8 cellular contexts compared by ENCODE assay signal in genomic region chr11:93196816-93197382, GRCh38. TPM values are rescaled to one million over a fixed set of nuclear protein-coding genes. Genes with fewer than 3 reads are reported as not detected.
A peak's percentile ranks its signal among the peaks of the same experiment; 100 is the strongest.
DNase-seq lines count a peak whose midpoint lies in the region; ATAC-seq and TF ChIP-seq lines count a peak whose summit lies in the region.

No MANE protein-coding gene starts in this region.

- no peak for ATAC-seq in activated T-cell treated with anti-CD3 and anti-CD28 coated beads, Interleukin-2, amount 50 U/mL, for 4 hours
- peak; percentile 1 for ATAC-seq in effector memory CD8-positive, alpha-beta T cell (replicated peaks)

- CTCF ChIA-PET in HEK293 (lab: Yijun Ruan, JAX), result interaction anchor here (0.6 to 0.7 kb wide), 4 partner anchors 10 to 674 kb away, joined by 3 to 5 read pairs (median 3); no protein-coding TSS in a partner anchor

- H3K27me3 Mint-ChIP-seq in activated T-cell treated with anti-CD3 and anti-CD28 coated beads, Interleukin-2, amount 50 U/mL, for 4 hours (ENCODE audit: low read depth), result peaks cover 2% of the 10 kb centered on the region
- peaks cover 0 to 12% of the 10 kb centered on the region in 2 donors for H3K27me3 Mint-ChIP-seq in effector memory CD8-positive, alpha-beta T cell
- H3K27me3 Mint-ChIP-seq in neural crest cell (ENCODE audit: low read depth), result no peaks in the 10 kb centered on the region

- peak overlapping the region; percentile 94 to 95 for H3K27ac Mint-ChIP-seq in effector memory CD8-positive, alpha-beta T cell
- H3K27ac Mint-ChIP-seq in neural crest cell (ENCODE audit: unreplicated experiment), result peak overlapping the region; percentile 100

- intact Hi-C loops in posterior cingulate gyrus (cut with DNase I), result no loop called here

- no peaks in the 10 kb centered on the region for H3K4me1 ChIP-seq in HEK293 (ENCODE audit: control insufficient read depth, insufficient read depth, low read length)

- POLR2A ChIA-PET in HEK293 (lab: Yijun Ruan, JAX), result no interaction called here

- peak overlapping the region; percentile 89 for H3K4me3 Mint-ChIP-seq in activated T-cell treated with anti-CD3 and anti-CD28 coated beads, Interleukin-2, amount 50 U/mL, for 4 hours
- peak overlapping the region; percentile 91 to 92 for H3K4me3 Mint-ChIP-seq in effector memory CD8-positive, alpha-beta T cell
- H3K4me3 Mint-ChIP-seq in neural crest cell, result peak overlapping the region; percentile 97

- no peaks in the 10 kb centered on the region for H3K9me3 ChIP-seq in HEK293 (ENCODE audit: control insufficient read depth, insufficient read depth, low read depth, low read length)

- no peaks in the 10 kb centered on the region for H3K36me3 ChIP-seq in HEK293 (ENCODE audit: control insufficient read depth in 2 of 2, insufficient read depth in 1 of 2, low read length in 2 of 2)

- DNase-seq in activated T-cell treated with anti-CD3 and anti-CD28 coated beads, Interleukin-2, amount 50 U/mL, for 4 hours, result no peak
- no peak for DNase-seq in activated T-cell treated with anti-CD3 and anti-CD28 coated beads for 4 hours
- peak; percentile 64 for DNase-seq in NCI-H748 (lab: John Stamatoyannopoulos, UW; ENCODE audit: unreplicated experiment)
- no peak for DNase-seq in effector memory CD8-positive, alpha-beta T cell
- DNase-seq in neural crest cell (ENCODE audit: low read depth, low spot score), result no peak
- no peak for DNase-seq in posterior cingulate gyrus
- no peak for DNase-seq in activated gamma-delta T cell (lab: John Stamatoyannopoulos, UW)

- H3K4me1 Mint-ChIP-seq in activated T-cell treated with anti-CD3 and anti-CD28 coated beads, Interleukin-2, amount 50 U/mL, for 4 hours (ENCODE audit: low read depth), result peaks cover 21% of the 10 kb centered on the region
- H3K4me1 Mint-ChIP-seq in effector memory CD8-positive, alpha-beta T cell (ENCODE audit: low read depth in 2 of 2), result peaks cover 13 to 16% of the 10 kb centered on the region in 2 donors
- H3K4me1 Mint-ChIP-seq in neural crest cell, result peaks cover 31% of the 10 kb centered on the region

- peak overlapping the region; percentile 81; the same call in 1 of the 2 replicates for H3K27ac ChIP-seq in HEK293 (ENCODE audit: extremely low read depth, low read depth, low read length)

- H3K4me3 ChIP-seq in HEK293 (ENCODE audit: low read depth, low read length), result peak overlapping the region; percentile 72

- TF ChIP-seq CTCF in HEK293 (tag by site-specific recombination; IDR thresholded peaks at IDR 0.05) (no peak), neural crest cell (conservative IDR thresholded peaks at IDR 0.05) (peak; percentile 66)

- H3K9me3 Mint-ChIP-seq in activated T-cell treated with anti-CD3 and anti-CD28 coated beads, Interleukin-2, amount 50 U/mL, for 4 hours, result no peaks in the 10 kb centered on the region
- no peaks in the 10 kb centered on the region for H3K9me3 Mint-ChIP-seq in effector memory CD8-positive, alpha-beta T cell
- H3K9me3 Mint-ChIP-seq in neural crest cell, result no peaks in the 10 kb centered on the region

- H3K36me3 Mint-ChIP-seq in activated T-cell treated with anti-CD3 and anti-CD28 coated beads, Interleukin-2, amount 50 U/mL, for 4 hours (ENCODE audit: insufficient read depth), result peaks cover 5% of the 10 kb centered on the region
- peaks cover 11% of the 10 kb centered on the region for H3K36me3 Mint-ChIP-seq in effector memory CD8-positive, alpha-beta T cell (ENCODE audit: insufficient read depth)
- H3K36me3 Mint-ChIP-seq in neural crest cell (ENCODE audit: low read depth), result peaks cover 3% of the 10 kb centered on the region

TF ChIP-seq in HEK293, 187 proteins besides CTCF, POLR2A, EP300 and RAD21:
- TF ChIP-seq GLIS1 (tag by site-specific recombination; IDR thresholded peaks at IDR 0.05), result no peak
- no peak for TF ChIP-seq ZNF510 (tag by site-specific recombination; IDR thresholded peaks at IDR 0.05; ENCODE audit: insufficient replicate concordance)
- TF ChIP-seq BCL11A (tag by site-specific recombination; IDR thresholded peaks at IDR 0.05; ENCODE audit: low read depth), result no peak
- peak; percentile 74; the same call in 1 of the 2 replicates for TF ChIP-seq ZNF366 (tag by site-specific recombination; conservative IDR thresholded peaks at IDR 0.05)
- no peak for TF ChIP-seq RBAK (tag by site-specific recombination; IDR thresholded peaks at IDR 0.05)
- TF ChIP-seq ZNF24 (tag by site-specific recombination; IDR thresholded peaks at IDR 0.05), result no peak
- TF ChIP-seq GLI2 (tag by site-specific recombination; IDR thresholded peaks at IDR 0.05; ENCODE audit: borderline replicate concordance, low read depth), result no peak
- peak; percentile 73 for TF ChIP-seq SCRT2 (tag by site-specific recombination; IDR thresholded peaks at IDR 0.05)
- TF ChIP-seq ZBTB1 (tag by site-specific recombination; IDR thresholded peaks at IDR 0.05), result no peak
- TF ChIP-seq YY2 (tag by site-specific recombination; IDR thresholded peaks at IDR 0.05), result no peak
- no peak for TF ChIP-seq ZNF791 (tag by site-specific recombination; IDR thresholded peaks at IDR 0.05)
- TF ChIP-seq IKZF3 (tag by site-specific recombination; IDR thresholded peaks at IDR 0.05), result 0 out of 2 replicates have a peak, but pooled peaks have one; percentile 23
- TF ChIP-seq ZNF596 (tag by site-specific recombination; IDR thresholded peaks at IDR 0.05), result no peak
- no peak for TF ChIP-seq PRDM1 (tag by site-specific recombination; IDR thresholded peaks at IDR 0.05)
- TF ChIP-seq, protein P1, sequence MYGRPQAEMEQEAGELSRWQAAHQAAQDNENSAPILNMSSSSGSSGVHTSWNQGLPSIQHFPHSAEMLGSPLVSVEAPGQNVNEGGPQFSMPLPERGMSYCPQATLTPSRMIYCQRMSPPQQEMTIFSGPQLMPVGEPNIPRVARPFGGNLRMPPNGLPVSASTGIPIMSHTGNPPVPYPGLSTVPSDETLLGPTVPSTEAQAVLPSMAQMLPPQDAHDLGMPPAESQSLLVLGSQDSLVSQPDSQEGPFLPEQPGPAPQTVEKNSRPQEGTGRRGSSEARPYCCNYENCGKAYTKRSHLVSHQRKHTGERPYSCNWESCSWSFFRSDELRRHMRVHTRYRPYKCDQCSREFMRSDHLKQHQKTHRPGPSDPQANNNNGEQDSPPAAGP (tag by site-specific recombination; IDR thresholded peaks at IDR 0.05), result no peak
- TF ChIP-seq SP7 (tag by site-specific recombination; IDR thresholded peaks at IDR 0.05), result no peak
- no peak for TF ChIP-seq ZFP37 (tag by site-specific recombination; IDR thresholded peaks at IDR 0.05)
- TF ChIP-seq ZNF610 (tag by site-specific recombination; IDR thresholded peaks at IDR 0.05; ENCODE audit: borderline replicate concordance), result no peak
- no peak for TF ChIP-seq ZNF792 (tag by site-specific recombination; IDR thresholded peaks at IDR 0.05)
TF ChIP-seq in HEK293: peak in this region for 3.

RNA-seq across cellular contexts. Expression of gene SLC36A4, which starts 0.9 kb away (rescaled TPM):
- total RNA-seq in activated T-cell treated with anti-CD3 and anti-CD28 coated beads, Interleukin-2, amount 50 U/mL, for 4 hours, result 10 to 100 TPM; 10.9 to 13.4 (median 11.2) TPM
- total RNA-seq in neural crest cell, result 34.4 and 37.7 TPM in 2 replicates
